24 cellular contexts compared by ENCODE assay signal in genomic region chr11:14775897-14776296, GRCh38.
"Had no signal": no experiment of that assay in that cellular context is flagged by ENCODE, and none has a peak within 500 bp of the region (broad histone marks: within the 10 kb centered on the region; RNA-seq: fewer than 3 reads in every experiment).

No MANE protein-coding gene starts in this region.

- H3K27ac Mint-ChIP-seq: dendritic cell treated with granulocyte-macrophage colony-stimulating factor and Interleukin-4, amounts not matched to agents 40 ng/mL and 50 ng/mL, for 4 days; effector memory CD8-positive, alpha-beta T cell; natural killer cell treated with Interleukin-12 subunit alpha and Interleukin-12 subunit beta and Interleukin-15 and Interleukin-18, amount 100 ng/mL, for 72 hours; neural progenitor cell had no signal

- H3K4me3 Mint-ChIP-seq: dendritic cell treated with granulocyte-macrophage colony-stimulating factor and Interleukin-4, amounts not matched to agents 40 ng/mL and 50 ng/mL, for 4 days; effector memory CD8-positive, alpha-beta T cell; natural killer cell treated with Interleukin-12 subunit alpha and Interleukin-12 subunit beta and Interleukin-15 and Interleukin-18, amount 100 ng/mL, for 72 hours; neural progenitor cell had no signal

- H3K36me3 ChIP-seq: gastrocnemius medialis, heart right ventricle, neural progenitor cell, ovary, right atrium auricular region, sigmoid colon, suprapubic skin, thyroid gland, upper lobe of left lung, uterus had no signal

- ATAC-seq: effector memory CD8-positive, alpha-beta T cell; gastrocnemius medialis; heart right ventricle; natural killer cell treated with Interleukin-12 subunit alpha and Interleukin-12 subunit beta and Interleukin-15 and Interleukin-18, amount 100 ng/mL, for 72 hours; stimulated activated naive CD8-positive, alpha-beta T cell treated with anti-CD3 and anti-CD28 coated beads, Interleukin-15, Interleukin-2, amounts not matched to agents 100 U/mL and 50 U/mL, for 24 hours had no signal

- H2AFZ ChIP-seq: neural progenitor cell had no signal

- H3K4me1 ChIP-seq: gastrocnemius medialis, heart right ventricle, neural progenitor cell, right atrium auricular region, suprapubic skin, thyroid gland, upper lobe of left lung, uterus had no signal

- FAIRE-seq: islet of Langerhans had no signal

- H3K27me3 ChIP-seq: esophagus muscularis mucosa, gastrocnemius medialis, heart right ventricle, neural progenitor cell, ovary, right atrium auricular region, sigmoid colon, suprapubic skin, thyroid gland, upper lobe of left lung, uterus had no signal

- H3K9me3 ChIP-seq: esophagus muscularis mucosa, gastrocnemius medialis, heart right ventricle, ovary, right atrium auricular region, sigmoid colon, suprapubic skin, thyroid gland, upper lobe of left lung, uterus had no signal

- DNase-seq: effector memory CD8-positive, alpha-beta T cell; gastrocnemius medialis; heart right ventricle; hypothalamus; kidney glomerular epithelial cell; mammary epithelial cell; nucleus accumbens; ovary; sigmoid colon; stimulated activated CD4-positive, alpha-beta T cell treated with anti-CD3 and anti-CD28 coated beads, Interleukin-2, amount 100 ng/mL, for 24 hours; stimulated activated CD4-positive, alpha-beta T cell treated with anti-CD3 and anti-CD28 coated beads, Interleukin-4, amount 100 ng/mL, for 4 hours; stimulated activated naive CD8-positive, alpha-beta T cell treated with anti-CD3 and anti-CD28 coated beads, Interleukin-15, Interleukin-2, amounts not matched to agents 100 U/mL and 50 U/mL, for 24 hours; thyroid gland; upper lobe of left lung; uterus had no signal

- H3K27ac ChIP-seq: epithelial cell of prostate, esophagus muscularis mucosa, gastrocnemius medialis, heart right ventricle, neural progenitor cell, ovary, right atrium auricular region, sigmoid colon, skin epidermis, suprapubic skin, thyroid gland, upper lobe of left lung, uterus had no signal

- H3K27me3 Mint-ChIP-seq: dendritic cell treated with granulocyte-macrophage colony-stimulating factor and Interleukin-4, amounts not matched to agents 40 ng/mL and 50 ng/mL, for 4 days; effector memory CD8-positive, alpha-beta T cell had no signal

- H3K4me1 Mint-ChIP-seq: neural progenitor cell had no signal

- H3K9ac ChIP-seq: neural progenitor cell had no signal

- H3K9me3 Mint-ChIP-seq: dendritic cell treated with granulocyte-macrophage colony-stimulating factor and Interleukin-4, amounts not matched to agents 40 ng/mL and 50 ng/mL, for 4 days; effector memory CD8-positive, alpha-beta T cell; natural killer cell treated with Interleukin-12 subunit alpha and Interleukin-12 subunit beta and Interleukin-15 and Interleukin-18, amount 100 ng/mL, for 72 hours had no signal

- H3K4me3 ChIP-seq: esophagus muscularis mucosa, gastrocnemius medialis, heart right ventricle, neural progenitor cell, ovary, right atrium auricular region, sigmoid colon, skin epidermis, suprapubic skin, thyroid gland, upper lobe of left lung, uterus had no signal

- H3K4me2 ChIP-seq: neural progenitor cell had no signal
